Comparison of ENCODE assay signal across 1 cellular context in genomic region chr1:211356723-211357418, GRCh38.
TF ChIP-seq lines count a peak whose summit lies in the region.

No MANE protein-coding gene starts in this region.

TF ChIP-seq in SK-N-SH treated with all-trans-retinoic acid at 6 μM for 48 hours, 23 proteins besides CTCF, POLR2A, EP300 and RAD21 (continued from another document):
- no peak for TF ChIP-seq PATZ1 (CRISPR knock-in tag; IDR thresholded peaks at IDR 0.05; ENCODE audit: borderline replicate concordance)
- no peak for TF ChIP-seq PPARA (CRISPR knock-in tag; IDR thresholded peaks at IDR 0.05; ENCODE audit: borderline replicate concordance)
